In the genomic region with DNA sequence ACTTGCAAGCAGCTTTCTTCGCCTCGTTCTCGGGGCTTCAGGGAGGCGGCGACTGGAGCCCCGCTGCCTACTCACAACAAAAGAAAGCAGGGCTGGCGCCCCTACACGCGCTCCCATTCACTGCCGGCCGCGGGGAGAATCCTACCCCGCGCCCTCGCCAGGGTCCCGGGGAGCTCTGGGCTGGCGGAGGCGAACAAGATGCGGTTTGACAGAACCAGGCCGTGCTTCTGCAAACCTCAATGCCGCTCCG, we compare ENCODE assay signal across 13 cellular contexts. TPM values are rescaled to one million over a fixed set of nuclear protein-coding genes. Genes with fewer than 3 reads are reported as not detected.
DNase-seq lines count a peak whose midpoint lies in the region; ATAC-seq and TF ChIP-seq lines count a peak whose summit lies in the region.
"Had no signal": no experiment of that assay in that cellular context is flagged by ENCODE, and none has a peak within 500 bp of the region (broad histone marks: within the 10 kb centered on the region; RNA-seq: fewer than 3 reads in every experiment).

No MANE protein-coding gene starts in this region.

- TF ChIP-seq CTCF in A673 (conservative IDR thresholded peaks at IDR 0.05; ENCODE audit: low read depth, low read length) (no peak), HFF-Myc (IDR thresholded peaks at IDR 0.05; ENCODE audit: low read depth, low read length, missing control alignments) (no peak), lower lobe of right lung (IDR thresholded peaks at IDR 0.05) (no peak), endothelial cell (IDR thresholded peaks at IDR 0.05; ENCODE audit: unreplicated experiment) (no peak)

- 1% methylated on average over 22 of the region's 22 CpGs for WGBS in ectodermal cell, 2 experiments

- H3K27ac ChIP-seq in A673 (ENCODE audit: low read depth, low read length, poor library complexity, severe bottlenecking) (peak overlapping the region; percentile 30), ectodermal cell (ENCODE audit: insufficient read depth, low read depth, low read length, poor library complexity, severe bottlenecking) (no peak overlapping the region), lower lobe of right lung (peak overlapping the region; percentile 85)

- H3K4me3 ChIP-seq in A673 (ENCODE audit: low read depth, low read length, poor library complexity, severe bottlenecking) (peak overlapping the region; percentile 49), HFF-Myc (replicated peaks; ENCODE audit: low read depth, low read length) (peak overlapping the region; percentile 88), ectodermal cell (ENCODE audit: insufficient read depth, low read depth, low read length) (peak overlapping the region; percentile 3), lower lobe of right lung (peak overlapping the region; percentile 60)

- DNase-seq in A673 (ENCODE audit: low spot score) (no peak), HFF-Myc (ENCODE audit: extremely low read depth, low read depth) (no peak), lower lobe of right lung (no peak), endothelial cell (ENCODE audit: low spot score) (no peak), kidney tubule cell (ENCODE audit: low spot score) (no peak)
- DNase-seq: C1 segment of cervical spinal cord; caudate nucleus; KG1; NCI-H2081; stimulated activated CD8-positive, alpha-beta memory T cell treated with anti-CD3 and anti-CD28 coated beads, Interleukin-4, amount 100 ng/mL, for 48 hours had no signal

- ATAC-seq in lower lobe of right lung (no peak), HG02852 (IDR thresholded peaks at IDR 0.05; ENCODE audit: unreplicated experiment) (no peak), HG03039 (IDR thresholded peaks at IDR 0.05; ENCODE audit: unreplicated experiment) (no peak)

- H3K27me3 Mint-ChIP-seq in endothelial cell (ENCODE audit: unreplicated experiment), result peaks cover 46% of the 10 kb centered on the region

- H3K27ac Mint-ChIP-seq in endothelial cell (ENCODE audit: unreplicated experiment), result no peak overlapping the region

- H3K9me3 ChIP-seq in A673 (ENCODE audit: low read depth, low read length, poor library complexity, severe bottlenecking), result no peaks in the 10 kb centered on the region
- H3K9me3 ChIP-seq in ectodermal cell (ENCODE audit: control insufficient read depth, low read length), result no peaks in the 10 kb centered on the region
- no peaks in the 10 kb centered on the region for H3K9me3 ChIP-seq in lower lobe of right lung

- no peaks in the 10 kb centered on the region for H3K36me3 ChIP-seq in A673 (ENCODE audit: insufficient read depth, low read length, poor library complexity, severe bottlenecking)
- no peaks in the 10 kb centered on the region for H3K36me3 ChIP-seq in ectodermal cell (ENCODE audit: control insufficient read depth, insufficient read depth, low read length)
- H3K36me3 ChIP-seq in lower lobe of right lung, result no peaks in the 10 kb centered on the region

- H3K36me3 Mint-ChIP-seq in endothelial cell (ENCODE audit: low read depth, unreplicated experiment), result no peaks in the 10 kb centered on the region

- BruUV-seq in A673 (replicated peaks; lab: Mats Ljungman, UMichigan), result no TSS peak

- H3K4me3 Mint-ChIP-seq in endothelial cell (ENCODE audit: unreplicated experiment), result no peak overlapping the region

- H3K27me3 ChIP-seq in A673 (replicated peaks; ENCODE audit: insufficient read depth, low read depth, low read length, poor library complexity) (peaks cover 74% of the 10 kb centered on the region), ectodermal cell (ENCODE audit: control insufficient read depth, insufficient read depth, low read length, poor library complexity, severe bottlenecking) (peaks cover 100% of the 10 kb centered on the region), lower lobe of right lung (ENCODE audit: low read depth) (peaks cover 100% of the 10 kb centered on the region)

- intact Hi-C loops in A673 (cut with micrococcal nuclease; ENCODE audit: unreplicated experiment) (no loop called here), lower lobe of right lung (cut with DNase I) (no loop called here)

- H3K4me1 ChIP-seq in A673 (ENCODE audit: insufficient read depth, low read length, poor library complexity, severe bottlenecking), result no peaks in the 10 kb centered on the region
- peaks cover 14% of the 10 kb centered on the region for H3K4me1 ChIP-seq in ectodermal cell (ENCODE audit: control insufficient read depth, insufficient read depth, low read length)
- no peaks in the 10 kb centered on the region for H3K4me1 ChIP-seq in lower lobe of right lung

- H3K9me3 Mint-ChIP-seq in endothelial cell (ENCODE audit: unreplicated experiment), result no peaks in the 10 kb centered on the region

- CTCF ChIA-PET in A673 (lab: Charles Lee), result interaction anchor here (0.6 kb wide), 1 partner anchor 15 kb away, joined by 5 read pairs; no protein-coding TSS in a partner anchor

- H3K4me1 Mint-ChIP-seq in endothelial cell (ENCODE audit: unreplicated experiment), result peaks cover 23% of the 10 kb centered on the region

- POLR2A ChIA-PET in A673 (lab: Charles Lee; ENCODE audit: low non-redundant PET), result no interaction called here

RNA-seq across cellular contexts. Expression of gene TBX5, which starts 0.8 kb away (rescaled TPM):
- total RNA-seq in A673 (2021) (1.2 and 2.1 TPM in 2 replicates), lower lobe of right lung (15.7 TPM), endothelial cell (ENCODE audit: unreplicated experiment) (0.38 TPM)
- polyA plus RNA-seq in ectodermal cell (2013, experiment 1 of 4), result not detected
- polyA plus RNA-seq in ectodermal cell (2013, experiment 2 of 4), result not detected
- not detected for polyA plus RNA-seq in ectodermal cell (2013, experiment 3 of 4)
- polyA plus RNA-seq in ectodermal cell (2013, experiment 4 of 4), result not detected

Comparison
In these comparisons a context has a peak if more than half of its experiments do, and no peak if none do; other contexts are left out.
1. H3K4me3 ChIP-seq: peak in every context shown above with its lines; median percentile 88 in HFF-Myc; 60 in lower lobe of right lung; 49 in A673; 3 in ectodermal cell.